ENCODE assay signal across 8 cellular contexts in the genomic region with DNA sequence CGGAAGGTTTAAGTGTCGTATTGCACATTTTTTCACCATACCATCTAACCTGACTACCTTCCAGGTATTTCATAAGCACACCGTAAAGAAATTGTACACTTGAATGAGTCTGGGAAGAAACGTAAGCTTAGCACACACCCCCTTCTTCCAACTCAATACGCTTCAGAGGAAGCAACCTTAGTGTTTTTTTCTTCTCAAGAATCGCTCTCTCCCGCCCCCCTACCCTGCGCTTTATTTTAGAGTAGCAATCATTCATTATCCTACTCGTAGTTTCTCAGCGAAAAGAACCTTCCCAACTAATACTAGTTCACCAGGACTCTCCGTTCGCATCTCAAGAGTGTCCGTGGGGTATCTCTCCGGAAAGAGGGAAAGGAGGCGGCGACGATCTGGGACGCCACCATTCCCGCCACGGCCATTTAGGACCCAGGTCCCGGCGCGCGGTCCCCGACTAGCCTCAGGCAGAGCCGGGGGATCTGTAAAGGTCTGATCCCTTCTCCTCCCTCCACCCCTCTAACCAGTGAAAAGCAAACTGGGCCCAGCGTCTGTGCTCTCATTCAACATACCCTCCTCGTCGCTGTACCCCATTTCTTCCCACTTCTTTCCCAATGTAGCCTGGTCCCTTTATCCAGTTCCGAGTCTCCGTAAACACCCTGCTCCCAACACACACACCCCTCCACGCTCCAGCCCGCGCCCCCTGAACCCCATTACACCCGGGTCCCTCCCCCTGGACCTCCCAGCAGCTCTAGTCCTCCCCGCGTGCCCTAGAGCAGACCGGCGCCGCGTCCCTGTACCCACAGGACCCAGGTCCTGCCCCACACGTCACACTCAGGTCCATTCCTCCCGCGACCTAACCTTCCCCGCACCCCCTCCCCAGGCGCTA. TPM values are rescaled to one million over a fixed set of nuclear protein-coding genes. Genes with fewer than 3 reads are reported as not detected.
DNase-seq lines count a peak whose midpoint lies in the region; ATAC-seq and TF ChIP-seq lines count a peak whose summit lies in the region.

No MANE protein-coding gene starts in this region.

- H3K27ac ChIP-seq in Karpas-422 (ENCODE audit: low read length) (peak overlapping the region; percentile 57), neutrophil (peak overlapping the region; percentile 49)

- intact Hi-C loops in activated CD4-positive, alpha-beta memory T cell treated with anti-CD3 and anti-CD28 coated beads for 36 hours (cut with micrococcal nuclease) = loop anchor here (5.0 to 10.0 kb wide), 3 partner anchors 98 to 213 kb away; partner anchors contain the start of gene ANXA7

- peaks cover 35% of the 10 kb centered on the region for H3K79me2 ChIP-seq in Karpas-422 (ENCODE audit: low read length)

- ATAC-seq in GM21619 (IDR thresholded peaks at IDR 0.05; ENCODE audit: unreplicated experiment) = peak; percentile 23

- peak overlapping the region; percentile 93 for H3K27ac Mint-ChIP-seq in activated CD4-positive, alpha-beta memory T cell treated with anti-CD3 and anti-CD28 coated beads for 36 hours

- H3K9ac ChIP-seq in Karpas-422 (ENCODE audit: low read length) = peak overlapping the region; percentile 96

- peak overlapping the region; percentile 79 for H3K4me3 ChIP-seq in Karpas-422 (ENCODE audit: low read length)
- peak overlapping the region; percentile 67 to 74 for H3K4me3 ChIP-seq in neutrophil (ENCODE audit: low read depth in 1 of 2, low read length in 1 of 2)

- H4K20me1 ChIP-seq in Karpas-422 (ENCODE audit: insufficient read depth, low read depth, low read length) = no peaks in the 10 kb centered on the region

- H3K4me3 Mint-ChIP-seq in activated CD4-positive, alpha-beta memory T cell treated with anti-CD3 and anti-CD28 coated beads for 36 hours = peak overlapping the region; percentile 94

- H3K27me3 Mint-ChIP-seq in activated CD4-positive, alpha-beta memory T cell treated with anti-CD3 and anti-CD28 coated beads for 36 hours = no peaks in the 10 kb centered on the region

- H3K27me3 ChIP-seq in Karpas-422 (ENCODE audit: low read length) (no peaks in the 10 kb centered on the region), neutrophil (no peaks in the 10 kb centered on the region)

- peak overlapping the region; percentile 87 for H2AFZ ChIP-seq in Karpas-422 (ENCODE audit: low read length)

- H3K4me2 ChIP-seq in Karpas-422 (ENCODE audit: low read depth, low read length, poor library complexity, severe bottlenecking) = peak overlapping the region; percentile 98

- TF ChIP-seq CTCF in neutrophil (IDR thresholded peaks at IDR 0.05) = no peak

- peaks cover 17% of the 10 kb centered on the region for H3K4me1 Mint-ChIP-seq in activated CD4-positive, alpha-beta memory T cell treated with anti-CD3 and anti-CD28 coated beads for 36 hours (ENCODE audit: low read depth)

- H3K9me3 Mint-ChIP-seq in activated CD4-positive, alpha-beta memory T cell treated with anti-CD3 and anti-CD28 coated beads for 36 hours = no peaks in the 10 kb centered on the region

- H3K36me3 ChIP-seq in Karpas-422 (ENCODE audit: insufficient read depth, low read length) (no peaks in the 10 kb centered on the region), neutrophil (no peaks in the 10 kb centered on the region)

- H3K4me1 ChIP-seq in Karpas-422 (ENCODE audit: low read length) (peaks cover 20% of the 10 kb centered on the region), neutrophil (ENCODE audit: control insufficient read depth in 1 of 2, insufficient read depth in 1 of 2, low read depth in 1 of 2, low read length in 1 of 2) (peaks cover 15 to 16% of the 10 kb centered on the region in 2 experiments)

- peak; percentile 28 for DNase-seq in SIG-M5 treated with dmso at 0.1 percent for 504 hours (lab: John Stamatoyannopoulos, UW; ENCODE audit: unreplicated experiment)
- no peak for DNase-seq in SIG-M5 (lab: John Stamatoyannopoulos, UW)
- DNase-seq in Karpas-422 = peak; percentile 70
- DNase-seq in activated CD4-positive, alpha-beta memory T cell treated with anti-CD3 and anti-CD28 coated beads for 36 hours = peak; percentile 32
- peak; percentile 47 for DNase-seq in glomerular visceral epithelial cell (ENCODE audit: extremely low spot score)
- DNase-seq in NCI-H128 (lab: John Stamatoyannopoulos, UW; ENCODE audit: unreplicated experiment) = no peak

- H3K9me3 ChIP-seq in Karpas-422 (ENCODE audit: low read length) (no peaks in the 10 kb centered on the region), neutrophil (no peaks in the 10 kb centered on the region)

- peaks cover 3% of the 10 kb centered on the region for H3K36me3 Mint-ChIP-seq in activated CD4-positive, alpha-beta memory T cell treated with anti-CD3 and anti-CD28 coated beads for 36 hours

- CTCF ChIA-PET in activated CD4-positive, alpha-beta memory T cell treated with anti-CD3 and anti-CD28 coated beads for 36 hours (lab: Charles Lee) = interaction anchor here (0.8 to 2.0 kb wide), 3 partner anchors 9 to 95 kb away, joined by 3 to 9 read pairs (median 4); no protein-coding TSS in a partner anchor

- no peaks in the 10 kb centered on the region for H3K9me2 ChIP-seq in Karpas-422 (replicated peaks; ENCODE audit: insufficient read depth, low read length)

- POLR2A ChIA-PET in activated CD4-positive, alpha-beta memory T cell treated with anti-CD3 and anti-CD28 coated beads for 36 hours (lab: Charles Lee) = interaction anchor here (0.6 to 1.0 kb wide), 4 partner anchors 65 to 528 kb away, joined by 3 to 7 read pairs (median 4); no protein-coding TSS in a partner anchor

RNA-seq across cellular contexts. Expression of gene MYOZ1, which starts 16.0 kb away (rescaled TPM):
- total RNA-seq in Karpas-422 (2014; rRNA removed; shearing (Covaris generic); ENCODE audit: low replicate concordance) = not detected in 2 replicates
- not detected for total RNA-seq in activated CD4-positive, alpha-beta memory T cell treated with anti-CD3 and anti-CD28 coated beads for 36 hours

RNA-seq across cellular contexts. Expression of gene SYNPO2L, which starts 30.6 kb away (rescaled TPM):
- total RNA-seq in Karpas-422 (2014; rRNA removed; shearing (Covaris generic); ENCODE audit: low replicate concordance) = not detected in 2 replicates
- not detected for total RNA-seq in activated CD4-positive, alpha-beta memory T cell treated with anti-CD3 and anti-CD28 coated beads for 36 hours

RNA-seq across cellular contexts. Expression of gene USP54, which starts 34.1 kb away (rescaled TPM):
- total RNA-seq in Karpas-422 (2014; rRNA removed; shearing (Covaris generic); ENCODE audit: low replicate concordance) = 8.2 and 10.7 TPM in 2 replicates
- total RNA-seq in activated CD4-positive, alpha-beta memory T cell treated with anti-CD3 and anti-CD28 coated beads for 36 hours = 1 to 10 TPM; 4.9 to 5.3 TPM

Comparison
In these comparisons a context has a peak if more than half of its experiments do, and no peak if none do; other contexts are left out.
1. DNase-seq: peak in SIG-M5 treated with dmso at 0.1 percent for 504 hours (single experiment), Karpas-422 (single experiment), activated CD4-positive, alpha-beta memory T cell treated with anti-CD3 and anti-CD28 coated beads for 36 hours (single experiment) and glomerular visceral epithelial cell (single experiment); none in SIG-M5 (single experiment) and NCI-H128 (single experiment).